31 cellular contexts compared by ENCODE assay signal in genomic region chr6:153927867-153928266, GRCh38.
"Had no signal": no experiment of that assay in that cellular context is flagged by ENCODE, and none has a peak within 500 bp of the region (broad histone marks: within the 10 kb centered on the region; RNA-seq: fewer than 3 reads in every experiment).

No MANE protein-coding gene starts in this region.

- H3K9me3 Mint-ChIP-seq: mesothelial cell of epicardium, nephron progenitor cell, neural progenitor cell had no signal

- H3K4me3 ChIP-seq: lung, neural progenitor cell, ovary, sigmoid colon, spleen, suprapubic skin, thoracic aorta, tibial artery, upper lobe of right lung had no signal

- H3K9me3 ChIP-seq: neutrophil, ovary, sigmoid colon, suprapubic skin, thoracic aorta, tibial artery, upper lobe of right lung had no signal

- ATAC-seq: left cardiac atrium; left lobe of liver; left ventricle myocardium superior; natural killer cell; right cardiac atrium; stimulated activated effector memory CD8-positive, alpha-beta T cell treated with anti-CD3 and anti-CD28 coated beads, Interleukin-12 subunit alpha, Interleukin-12 subunit beta, amount 100 ng/mL, for 72 hours; upper lobe of right lung had no signal

- H3K27me3 Mint-ChIP-seq: progenitor cell of endocrine pancreas; stimulated activated naive CD8-positive, alpha-beta T cell treated with anti-CD3 and anti-CD28 coated beads, Interleukin-15, Interleukin-2, amounts not matched to agents 100 ng/mL and 50 ng/mL, for 24 hours had no signal

- DNase-seq: hypothalamus; immature natural killer cell; islet precursor cell; kidney glomerular epithelial cell; left cardiac atrium; left ventricle myocardium superior; mesendoderm; naive B cell; natural killer cell; nephron progenitor cell; occipital lobe; ovary; right cardiac atrium; sigmoid colon; small intestine; spleen; stimulated activated CD4-positive, alpha-beta T cell treated with anti-CD3 and anti-CD28 coated beads, Interleukin-4, amount 100 ng/mL, for 24 hours; stimulated activated naive CD4-positive, alpha-beta T cell; tibial artery; trophoblast cell; upper lobe of right lung had no signal

- H3K36me3 Mint-ChIP-seq: immature natural killer cell; mesothelial cell of epicardium; naive B cell; natural killer cell; neural progenitor cell; stimulated activated effector memory CD8-positive, alpha-beta T cell treated with anti-CD3 and anti-CD28 coated beads, Interleukin-12 subunit alpha, Interleukin-12 subunit beta, amount 100 ng/mL, for 72 hours had no signal

- H3K4me3 Mint-ChIP-seq: immature natural killer cell; mesothelial cell of epicardium; naive B cell; natural killer cell; nephron progenitor cell; neural progenitor cell; stimulated activated effector memory CD8-positive, alpha-beta T cell treated with anti-CD3 and anti-CD28 coated beads, Interleukin-12 subunit alpha, Interleukin-12 subunit beta, amount 100 ng/mL, for 72 hours; stimulated activated naive CD8-positive, alpha-beta T cell treated with anti-CD3 and anti-CD28 coated beads, Interleukin-15, Interleukin-2, amounts not matched to agents 100 ng/mL and 50 ng/mL, for 24 hours had no signal

- H3K36me3 ChIP-seq: neural progenitor cell, neutrophil, ovary, sigmoid colon, spleen, suprapubic skin, thoracic aorta, tibial artery, upper lobe of right lung had no signal

- H3K27ac Mint-ChIP-seq: immature natural killer cell; mesothelial cell of epicardium; naive B cell; natural killer cell; nephron progenitor cell; neural progenitor cell; progenitor cell of endocrine pancreas; stimulated activated effector memory CD8-positive, alpha-beta T cell treated with anti-CD3 and anti-CD28 coated beads, Interleukin-12 subunit alpha, Interleukin-12 subunit beta, amount 100 ng/mL, for 72 hours; stimulated activated naive CD8-positive, alpha-beta T cell treated with anti-CD3 and anti-CD28 coated beads, Interleukin-15, Interleukin-2, amounts not matched to agents 100 ng/mL and 50 ng/mL, for 24 hours had no signal

- H3K4me1 Mint-ChIP-seq: immature natural killer cell; mesothelial cell of epicardium; naive B cell; natural killer cell; neural progenitor cell; stimulated activated effector memory CD8-positive, alpha-beta T cell treated with anti-CD3 and anti-CD28 coated beads, Interleukin-12 subunit alpha, Interleukin-12 subunit beta, amount 100 ng/mL, for 72 hours had no signal

- H3K27me3 ChIP-seq: neural progenitor cell, neutrophil, ovary, sigmoid colon, spleen, suprapubic skin, tibial artery, upper lobe of right lung had no signal

- H3K4me1 ChIP-seq: neural progenitor cell, sigmoid colon, spleen, suprapubic skin, tibial artery, upper lobe of right lung had no signal

- H3K27ac ChIP-seq: neural progenitor cell, neutrophil, ovary, sigmoid colon, spleen, suprapubic skin, thoracic aorta, tibial artery, upper lobe of right lung had no signal
